Comparison of ENCODE assay signal across 13 cellular contexts in genomic region chr10:122476034-122476695, GRCh38. TPM values are rescaled to one million over a fixed set of nuclear protein-coding genes. Genes with fewer than 3 reads are reported as not detected.
A peak's percentile ranks its signal among the peaks of the same experiment; 100 is the strongest.
DNase-seq lines count a peak whose midpoint lies in the region; FAIRE-seq and TF ChIP-seq lines count a peak whose summit lies in the region.
"Had no signal": no experiment of that assay in that cellular context is flagged by ENCODE, and none has a peak within 500 bp of the region (broad histone marks: within the 10 kb centered on the region; RNA-seq: fewer than 3 reads in every experiment).

No MANE protein-coding gene starts in this region.

- DNase-seq in NCI-H146 treated with DMSO at 0.1 percent for 48 hours (lab: John Stamatoyannopoulos, UW; ENCODE audit: unreplicated experiment) (peak; percentile 76), chondrocyte (ENCODE audit: low spot score) (no peak), mesothelial cell of epicardium (ENCODE audit: low spot score in 2 of 2, unreplicated experiment in 2 of 2) (no peak), tibial nerve (ENCODE audit: low spot score in 2 of 2) (no peak), GM12891 (ENCODE audit: insufficient read length, low spot score) (no peak)
- DNase-seq in activated T-cell treated with anti-CD3 and anti-CD28 coated beads, Interleukin-2, amount 50 U/mL, for 24 hours, result no peak
- no peak for DNase-seq in activated CD4-positive, alpha-beta T cell treated with anti-CD3 and anti-CD28 coated beads, Interleukin-2, amount 10 ng/mL, durations not matched to agents 24 days and 14 days
- DNase-seq: erythroblast; naive thymus-derived CD4-positive, alpha-beta T cell had no signal

- H3K4me3 Mint-ChIP-seq in chondrocyte (ENCODE audit: unreplicated experiment), result peak overlapping the region; percentile 15
- H3K4me3 Mint-ChIP-seq in mesothelial cell of epicardium, result no peak overlapping the region
- no peak overlapping the region for H3K4me3 Mint-ChIP-seq in activated T-cell treated with anti-CD3 and anti-CD28 coated beads, Interleukin-2, amount 50 U/mL, for 24 hours
- no peak overlapping the region for H3K4me3 Mint-ChIP-seq in activated CD4-positive, alpha-beta T cell treated with anti-CD3 and anti-CD28 coated beads, Interleukin-2, amount 10 ng/mL, durations not matched to agents 24 days and 14 days
- H3K4me3 Mint-ChIP-seq: naive thymus-derived CD4-positive, alpha-beta T cell had no signal

- H3K9ac ChIP-seq in BLaER1 treated with 17β-estradiol and CSF1 and Interleukin-3, amounts not matched to agents 10 nM and 100 nM, result peak overlapping the region in 1 of 11 experiments; percentile 0; a peak in 1 of 22 replicates

- TF ChIP-seq CTCF in chondrocyte (IDR thresholded peaks at IDR 0.05) (no peak), mesothelial cell of epicardium (IDR thresholded peaks at IDR 0.05; ENCODE audit: unreplicated experiment) (no peak), tibial nerve (IDR thresholded peaks at IDR 0.05) (no peak)

- no peak overlapping the region for H3K4me3 ChIP-seq in BLaER1 treated with 17β-estradiol and CSF1 and Interleukin-3, amounts not matched to agents 10 nM and 100 nM
- H3K4me3 ChIP-seq in tibial nerve, result no peak overlapping the region

- WGBS in tibial nerve, 2 donors, result 73 to 75% methylated on average over 11 to 12 of the region's 12 CpGs

- no peak for TF ChIP-seq EP300 in tibial nerve (IDR thresholded peaks at IDR 0.05)

- no peak for FAIRE-seq in GM12891 (lab: Jason Lieb, UNC)
- FAIRE-seq: G401.6 had no signal

- peaks cover 0 to under 1% (median 0%) of the 10 kb centered on the region in 11 experiments; a peak in 2 of 22 replicates for H3K9me3 ChIP-seq in BLaER1 treated with 17β-estradiol and CSF1 and Interleukin-3, amounts not matched to agents 10 nM and 100 nM (replicated peaks in 1 of 11)
- no peaks in the 10 kb centered on the region for H3K9me3 ChIP-seq in tibial nerve

- H3K4me1 Mint-ChIP-seq in chondrocyte (ENCODE audit: low read depth) (peaks cover 84% of the 10 kb centered on the region), mesothelial cell of epicardium (peaks cover 27% of the 10 kb centered on the region)
- peaks cover 10% of the 10 kb centered on the region for H3K4me1 Mint-ChIP-seq in activated T-cell treated with anti-CD3 and anti-CD28 coated beads, Interleukin-2, amount 50 U/mL, for 24 hours (ENCODE audit: low read depth)
- no peaks in the 10 kb centered on the region for H3K4me1 Mint-ChIP-seq in activated CD4-positive, alpha-beta T cell treated with anti-CD3 and anti-CD28 coated beads, Interleukin-2, amount 10 ng/mL, durations not matched to agents 24 days and 14 days

- H3K36me3 Mint-ChIP-seq in chondrocyte (ENCODE audit: low read depth) (peaks cover 8% of the 10 kb centered on the region), mesothelial cell of epicardium (no peaks in the 10 kb centered on the region)
- no peaks in the 10 kb centered on the region for H3K36me3 Mint-ChIP-seq in activated T-cell treated with anti-CD3 and anti-CD28 coated beads, Interleukin-2, amount 50 U/mL, for 24 hours (ENCODE audit: low read depth)
- H3K36me3 Mint-ChIP-seq in activated CD4-positive, alpha-beta T cell treated with anti-CD3 and anti-CD28 coated beads, Interleukin-2, amount 10 ng/mL, durations not matched to agents 24 days and 14 days (ENCODE audit: low read depth), result no peaks in the 10 kb centered on the region

- H3K27me3 Mint-ChIP-seq in chondrocyte (ENCODE audit: low read depth), result no peaks in the 10 kb centered on the region
- peaks cover 7% of the 10 kb centered on the region for H3K27me3 Mint-ChIP-seq in mesothelial cell of epicardium (ENCODE audit: low read depth)
- H3K27me3 Mint-ChIP-seq in activated T-cell treated with anti-CD3 and anti-CD28 coated beads, Interleukin-2, amount 50 U/mL, for 24 hours, result peaks cover 23% of the 10 kb centered on the region
- peaks cover 16% of the 10 kb centered on the region for H3K27me3 Mint-ChIP-seq in activated CD4-positive, alpha-beta T cell treated with anti-CD3 and anti-CD28 coated beads, Interleukin-2, amount 10 ng/mL, durations not matched to agents 24 days and 14 days

- peaks cover 30 to 54% (median 39%) of the 10 kb centered on the region in 10 experiments for H3K4me1 ChIP-seq in BLaER1 treated with 17β-estradiol and CSF1 and Interleukin-3, amounts not matched to agents 10 nM and 100 nM
- H3K4me1 ChIP-seq in tibial nerve, result peaks cover 0 to 41% (median 27%) of the 10 kb centered on the region in 4 donors

- TF ChIP-seq POLR2A in tibial nerve (IDR thresholded peaks at IDR 0.05) (no peak), GM12891 (IDR thresholded peaks at IDR 0.05; ENCODE audit: low read depth, low read length) (no peak)

- intact Hi-C loops in activated CD4-positive, alpha-beta T cell treated with anti-CD3 and anti-CD28 coated beads, Interleukin-2, amount 10 ng/mL, durations not matched to agents 24 days and 14 days (cut with micrococcal nuclease), result no loop called here

- no peaks in the 10 kb centered on the region for H3K36me3 ChIP-seq in BLaER1 treated with 17β-estradiol and CSF1 and Interleukin-3, amounts not matched to agents 10 nM and 100 nM
- H3K36me3 ChIP-seq in tibial nerve, result no peaks in the 10 kb centered on the region

- H3K27ac Mint-ChIP-seq in chondrocyte (ENCODE audit: unreplicated experiment) (peak overlapping the region; percentile 99), mesothelial cell of epicardium (peak overlapping the region; percentile 59)
- H3K27ac Mint-ChIP-seq in activated T-cell treated with anti-CD3 and anti-CD28 coated beads, Interleukin-2, amount 50 U/mL, for 24 hours, result no peak overlapping the region
- no peak overlapping the region for H3K27ac Mint-ChIP-seq in activated CD4-positive, alpha-beta T cell treated with anti-CD3 and anti-CD28 coated beads, Interleukin-2, amount 10 ng/mL, durations not matched to agents 24 days and 14 days

- no peaks in the 10 kb centered on the region for H3K9me3 Mint-ChIP-seq in chondrocyte (ENCODE audit: low read depth)
- no peaks in the 10 kb centered on the region for H3K9me3 Mint-ChIP-seq in mesothelial cell of epicardium
- no peaks in the 10 kb centered on the region for H3K9me3 Mint-ChIP-seq in activated T-cell treated with anti-CD3 and anti-CD28 coated beads, Interleukin-2, amount 50 U/mL, for 24 hours
- H3K9me3 Mint-ChIP-seq in activated CD4-positive, alpha-beta T cell treated with anti-CD3 and anti-CD28 coated beads, Interleukin-2, amount 10 ng/mL, durations not matched to agents 24 days and 14 days, result no peaks in the 10 kb centered on the region

- peak overlapping the region in 2 of 11 experiments; percentile 80 to 82; a peak in 1 of 22 replicates for H3K27ac ChIP-seq in BLaER1 treated with 17β-estradiol and CSF1 and Interleukin-3, amounts not matched to agents 10 nM and 100 nM
- peak overlapping the region in 2 of 4 donors; percentile 42 to 67 for H3K27ac ChIP-seq in tibial nerve
- H3K27ac ChIP-seq: VCaP had no signal

- no peaks in the 10 kb centered on the region for H4K20me1 ChIP-seq in BLaER1 treated with 17β-estradiol and CSF1 and Interleukin-3, amounts not matched to agents 10 nM and 100 nM

- no peaks in the 10 kb centered on the region for H3K27me3 ChIP-seq in BLaER1 treated with 17β-estradiol and CSF1 and Interleukin-3, amounts not matched to agents 10 nM and 100 nM
- no peaks in the 10 kb centered on the region for H3K27me3 ChIP-seq in tibial nerve

- H3K4me2 ChIP-seq in BLaER1 treated with 17β-estradiol and CSF1 and Interleukin-3, amounts not matched to agents 10 nM and 100 nM, result peak overlapping the region; percentile 36 to 95 (median 88); a peak in 20 of 22 replicates

TF ChIP-seq in GM12891, 5 proteins besides CTCF, POLR2A, EP300 and RAD21:
- TF ChIP-seq TAF1 (IDR thresholded peaks at IDR 0.05; ENCODE audit: low read depth, low read length) (no peak), SPI1 (IDR thresholded peaks at IDR 0.05; ENCODE audit: low read depth, low read length) (no peak), POLR2AphosphoS5 (IDR thresholded peaks at IDR 0.05; ENCODE audit: low read depth, low read length) (no peak), PAX5 (IDR thresholded peaks at IDR 0.05; ENCODE audit: insufficient read depth, low read length, severe bottlenecking) (no peak), POU2F2 (IDR thresholded peaks at IDR 0.05; ENCODE audit: low read depth, low read length) (no peak)

RNA-seq across cellular contexts. Expression of gene HTRA1, which starts 14.8 kb away (rescaled TPM):
- total RNA-seq in chondrocyte, result 1,260 to 1,504 TPM (median 1,485 TPM) in 3 replicates
- 12.2 to 13.1 TPM (median 12.5 TPM) in 3 replicates for total RNA-seq in mesothelial cell of epicardium
- 100 to 1,000 TPM; 128 to 183 (median 173) TPM for total RNA-seq in tibial nerve
- 0.05 TPM for polyA plus RNA-seq in GM12891 (2012; ENCODE audit: low read depth, missing spikeins)
- total RNA-seq in activated CD4-positive, alpha-beta T cell treated with anti-CD3 and anti-CD28 coated beads, Interleukin-2, amount 10 ng/mL, durations not matched to agents 24 days and 14 days, result not detected in 2 replicates
- polyA plus RNA-seq: naive thymus-derived CD4-positive, alpha-beta T cell had no signal

RNA-seq across cellular contexts. Expression of gene ARMS2, which starts 21.7 kb away (rescaled TPM):
- total RNA-seq in chondrocyte (0.62 to 1.1 TPM in 2 of 3 replicates, not detected in the other), mesothelial cell of epicardium (not detected in 3 replicates), tibial nerve (not detected)
- not detected for polyA plus RNA-seq in GM12891 (2012; ENCODE audit: low read depth, missing spikeins)
- total RNA-seq in activated CD4-positive, alpha-beta T cell treated with anti-CD3 and anti-CD28 coated beads, Interleukin-2, amount 10 ng/mL, durations not matched to agents 24 days and 14 days, result not detected in 2 replicates
- total RNA-seq: naive thymus-derived CD4-positive, alpha-beta T cell; NCI-H460 had no signal
- polyA plus RNA-seq: naive thymus-derived CD4-positive, alpha-beta T cell had no signal

Comparison
In these comparisons a context has a peak if more than half of its experiments do, and no peak if none do; other contexts are left out.
1. H3K27ac Mint-ChIP-seq: peak in chondrocyte (single experiment) and mesothelial cell of epicardium (single experiment); none in activated T-cell treated with anti-CD3 and anti-CD28 coated beads, Interleukin-2, amount 50 U/mL, for 24 hours (single experiment) and activated CD4-positive, alpha-beta T cell treated with anti-CD3 and anti-CD28 coated beads, Interleukin-2, amount 10 ng/mL, durations not matched to agents 24 days and 14 days (single experiment).
2. RNA of gene HTRA1, which starts 14.8 kb away (total RNA-seq): 1,260 to 1,504 TPM in chondrocyte, 128 to 183 TPM in tibial nerve and 12.2 to 13.1 TPM in mesothelial cell of epicardium; not detected in activated CD4-positive, alpha-beta T cell treated with anti-CD3 and anti-CD28 coated beads, Interleukin-2, amount 10 ng/mL, durations not matched to agents 24 days and 14 days; every median in the first group is over 10 times any median in the second.